29 cellular contexts compared by ENCODE assay signal in the genomic region with DNA sequence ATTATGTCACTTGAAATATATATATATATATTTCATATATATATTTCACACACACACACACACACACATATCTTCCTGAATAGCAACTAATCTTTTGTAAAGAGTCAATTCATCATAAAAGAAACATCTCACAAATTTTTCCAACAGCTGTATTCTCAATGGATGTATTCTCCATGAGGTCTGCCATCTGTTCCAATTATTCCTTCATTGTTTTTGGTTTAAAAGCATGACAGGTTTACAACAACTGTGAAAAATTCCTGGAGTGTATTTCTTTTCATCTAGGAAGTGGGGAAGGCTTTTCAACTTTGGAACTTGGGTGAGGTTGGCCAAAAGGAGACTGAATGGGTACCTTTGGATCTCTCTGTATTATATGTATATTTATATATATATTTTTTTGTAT.
"Had no signal": no experiment of that assay in that cellular context is flagged by ENCODE, and none has a peak within 500 bp of the region (broad histone marks: within the 10 kb centered on the region; RNA-seq: fewer than 3 reads in every experiment).

No MANE protein-coding gene starts in this region.

- H3K27ac ChIP-seq: brain microvascular endothelial cell, KMS-11, VCaP had no signal

- H3K36me3 ChIP-seq: brain microvascular endothelial cell had no signal

- H3K4me1 Mint-ChIP-seq: activated CD4-positive, alpha-beta memory T cell treated with anti-CD3 and anti-CD28 coated beads, Interleukin-2, amount 10 ng/mL, durations not matched to agents 7 days and 5 days; activated CD8-positive, alpha-beta memory T cell treated with anti-CD3 and anti-CD28 coated beads, Interleukin-2, amount 10 ng/mL, durations not matched to agents 7 days and 5 days; activated naive CD8-positive, alpha-beta T cell treated with anti-CD3 and anti-CD28 coated beads for 36 hours had no signal

- H3K36me3 Mint-ChIP-seq: activated CD8-positive, alpha-beta memory T cell treated with anti-CD3 and anti-CD28 coated beads, Interleukin-2, amount 10 ng/mL, durations not matched to agents 7 days and 5 days had no signal

- H3K9me3 Mint-ChIP-seq: activated B cell treated with CpG ODN at 0.5 μM for 24 hours; activated CD4-positive, alpha-beta memory T cell treated with anti-CD3 and anti-CD28 coated beads, Interleukin-2, amount 10 ng/mL, durations not matched to agents 7 days and 5 days; activated naive CD8-positive, alpha-beta T cell treated with anti-CD3 and anti-CD28 coated beads for 36 hours had no signal

- ATAC-seq: activated CD8-positive, alpha-beta memory T cell treated with anti-CD3 and anti-CD28 coated beads, Interleukin-2, amount 10 ng/mL, durations not matched to agents 7 days and 5 days; Panc1 had no signal

- H3K4me3 Mint-ChIP-seq: activated B cell treated with CpG ODN at 0.5 μM for 24 hours; activated CD4-positive, alpha-beta memory T cell treated with anti-CD3 and anti-CD28 coated beads, Interleukin-2, amount 10 ng/mL, durations not matched to agents 7 days and 5 days; activated CD8-positive, alpha-beta memory T cell treated with anti-CD3 and anti-CD28 coated beads, Interleukin-2, amount 10 ng/mL, durations not matched to agents 7 days and 5 days; activated naive CD8-positive, alpha-beta T cell treated with anti-CD3 and anti-CD28 coated beads for 36 hours had no signal

- DNase-seq: activated B cell treated with CpG ODN at 0.5 μM for 24 hours; activated CD4-positive, alpha-beta memory T cell treated with anti-CD3 and anti-CD28 coated beads, Interleukin-2, amount 10 ng/mL, durations not matched to agents 7 days and 5 days; activated CD4-positive, alpha-beta T cell treated with anti-CD3 and anti-CD28 coated beads for 4 hours; activated CD4-positive, CD25-positive, alpha-beta regulatory T cell treated with anti-CD3 and anti-CD28 coated beads, Interleukin-2, amount 50 U/mL, for 72 hours; activated CD8-positive, alpha-beta memory T cell treated with anti-CD3 and anti-CD28 coated beads for 24 hours; activated CD8-positive, alpha-beta memory T cell treated with anti-CD3 and anti-CD28 coated beads, Interleukin-2, amount 10 ng/mL, durations not matched to agents 7 days and 5 days; activated CD8-positive, alpha-beta memory T cell treated with anti-CD3 and anti-CD28 coated beads, Interleukin-2, amount 50 U/mL, for 48 hours; activated effector memory CD4-positive, alpha-beta T cell treated with Interleukin-2 at 50 U/mL for 16 hours; activated naive CD4-positive, alpha-beta T cell; activated naive CD4-positive, alpha-beta T cell treated with anti-CD3 and anti-CD28 coated beads, Interleukin-2, amount 50 U/mL, for 16 hours; activated naive CD8-positive, alpha-beta T cell treated with anti-CD3 and anti-CD28 coated beads for 36 hours; activated T-cell treated with anti-CD3 and anti-CD28 coated beads, Interleukin-2, amount 50 U/mL, for 48 hours; amniotic stem cell; aorta; brain microvascular endothelial cell; central memory CD4-positive, alpha-beta T cell; NCI-H1092 treated with DMSO at 0.1 percent for 48 hours; NCI-H146; NCI-H1930; NCI-H2081 treated with DMSO at 0.1 percent for 48 hours; NCI-H510A; SIG-M5; SW 1271; T-helper 1 cell; T-helper 2 cell; T-helper 9 cell had no signal

- H3K27ac Mint-ChIP-seq: activated B cell treated with CpG ODN at 0.5 μM for 24 hours; activated CD4-positive, alpha-beta memory T cell treated with anti-CD3 and anti-CD28 coated beads, Interleukin-2, amount 10 ng/mL, durations not matched to agents 7 days and 5 days; activated CD8-positive, alpha-beta memory T cell treated with anti-CD3 and anti-CD28 coated beads, Interleukin-2, amount 10 ng/mL, durations not matched to agents 7 days and 5 days; activated naive CD8-positive, alpha-beta T cell treated with anti-CD3 and anti-CD28 coated beads for 36 hours had no signal

- H3K27me3 ChIP-seq: brain microvascular endothelial cell had no signal

- H3K27me3 Mint-ChIP-seq: activated B cell treated with CpG ODN at 0.5 μM for 24 hours; activated CD4-positive, alpha-beta memory T cell treated with anti-CD3 and anti-CD28 coated beads, Interleukin-2, amount 10 ng/mL, durations not matched to agents 7 days and 5 days; activated CD8-positive, alpha-beta memory T cell treated with anti-CD3 and anti-CD28 coated beads, Interleukin-2, amount 10 ng/mL, durations not matched to agents 7 days and 5 days; activated naive CD8-positive, alpha-beta T cell treated with anti-CD3 and anti-CD28 coated beads for 36 hours had no signal
